19 cellular contexts compared by ENCODE assay signal in genomic region chr2:25237764-25238163, GRCh38.
"Had no signal": no experiment of that assay in that cellular context is flagged by ENCODE, and none has a peak within 500 bp of the region (broad histone marks: within the 10 kb centered on the region; RNA-seq: fewer than 3 reads in every experiment).

No MANE protein-coding gene starts in this region.

- H3K9me3 ChIP-seq: colonic mucosa, heart right ventricle, neutrophil, stomach, thoracic aorta, transverse colon had no signal

- H3K4me3 Mint-ChIP-seq: naive B cell had no signal

- H3K27ac ChIP-seq: colonic mucosa, neutrophil, stomach, thoracic aorta, transverse colon had no signal

- H3K27ac Mint-ChIP-seq: naive B cell had no signal

- DNase-seq: colonic mucosa; dermis blood vessel endothelial cell; erythroblast; foreskin melanocyte; heart right ventricle; hypothalamus; islet precursor cell; mesendoderm; naive B cell; small intestine; stimulated activated CD4-positive, alpha-beta T cell treated with anti-CD3 and anti-CD28 coated beads, Interleukin-12 subunit alpha, Interleukin-12 subunit beta, amount 100 ng/mL, for 4 hours; stimulated activated naive CD4-positive, alpha-beta T cell; stomach; substantia nigra; transverse colon had no signal

- H3K27me3 Mint-ChIP-seq: naive B cell had no signal

- ATAC-seq: right cardiac atrium had no signal

- FAIRE-seq: endothelial cell of umbilical vein, small intestine had no signal

- H3K4me1 ChIP-seq: colonic mucosa, stomach, transverse colon had no signal

- H3K27me3 ChIP-seq: colonic mucosa, heart right ventricle, neutrophil, stomach, transverse colon had no signal

- H3K36me3 ChIP-seq: colonic mucosa had no signal

- H3K4me3 ChIP-seq: colonic mucosa, heart right ventricle, stomach, thoracic aorta, transverse colon had no signal
